ENCODE assay signal across 27 cellular contexts in the genomic region with DNA sequence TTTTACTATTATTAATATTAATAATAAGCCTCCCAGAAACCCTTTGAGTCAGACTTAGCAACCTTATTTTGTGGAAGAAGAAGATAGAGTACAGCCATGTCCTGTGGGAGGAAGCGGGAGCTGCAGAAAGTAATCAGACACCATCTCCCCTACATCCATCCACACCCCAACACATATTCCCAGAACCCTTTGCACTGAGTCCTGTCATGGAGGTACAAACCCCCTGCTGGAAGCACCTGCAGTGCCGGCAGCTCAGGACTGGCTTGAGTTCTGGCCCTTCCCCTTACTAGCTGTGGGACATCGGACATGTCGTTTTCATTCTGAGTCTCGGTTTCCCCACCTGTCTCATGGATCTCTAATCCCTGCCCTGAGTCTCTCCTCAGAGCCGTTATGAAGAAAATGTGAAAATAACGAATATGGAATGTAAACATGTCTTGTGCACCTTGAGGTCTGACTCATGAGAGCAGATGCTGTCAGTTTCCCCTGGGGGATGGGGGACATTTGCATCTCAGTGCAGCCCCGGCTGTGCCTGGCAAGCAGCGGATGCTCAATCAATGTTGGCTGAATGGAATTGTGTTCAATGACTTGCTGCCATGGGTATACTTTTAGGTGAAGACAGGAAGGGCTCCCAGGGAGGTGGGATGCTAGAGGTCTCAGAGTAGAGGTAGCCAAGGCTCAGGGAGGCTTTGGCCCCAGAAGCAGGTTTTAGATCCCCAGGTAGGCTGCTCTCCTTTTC. TPM values are rescaled to one million over a fixed set of nuclear protein-coding genes. Genes with fewer than 3 reads are reported as not detected.
DNase-seq lines count a peak whose midpoint lies in the region; ATAC-seq and TF ChIP-seq lines count a peak whose summit lies in the region.
"Had no signal": no experiment of that assay in that cellular context is flagged by ENCODE, and none has a peak within 500 bp of the region (broad histone marks: within the 10 kb centered on the region; RNA-seq: fewer than 3 reads in every experiment).

No MANE protein-coding gene starts in this region.

- no peaks in the 10 kb centered on the region for H3K36me3 ChIP-seq in OCI-LY3 (replicated peaks; ENCODE audit: low read depth, low read length)
- no peaks in the 10 kb centered on the region for H3K36me3 ChIP-seq in tibial artery
- H3K36me3 ChIP-seq: ascending aorta, transverse colon had no signal

- no peaks in the 10 kb centered on the region for H3K9me3 Mint-ChIP-seq in endothelial cell (ENCODE audit: unreplicated experiment)
- H3K9me3 Mint-ChIP-seq: central memory CD8-positive, alpha-beta T cell; dendritic cell treated with granulocyte-macrophage colony-stimulating factor and Interleukin-4, amounts not matched to agents 40 ng/mL and 50 ng/mL, for 4 days; naive thymus-derived CD8-positive, alpha-beta T cell; T-helper 1 cell treated with Interleukin-12 subunit alpha and Interleukin-12 subunit beta and Interleukin-4 antibody, amounts not matched to agents 30 μg/mL and 1 μg/mL, for 36 hours had no signal

- ATAC-seq in right cardiac atrium (no peak), HG03135 (IDR thresholded peaks at IDR 0.05; ENCODE audit: unreplicated experiment) (no peak), GM21717 (IDR thresholded peaks at IDR 0.05; ENCODE audit: unreplicated experiment) (no peak)
- ATAC-seq: A549; activated CD8-positive, alpha-beta T cell treated with anti-CD3 and anti-CD28 coated beads, Interleukin-2, amount 10 ng/mL, durations not matched to agents 7 days and 5 days; naive thymus-derived CD8-positive, alpha-beta T cell had no signal

- H3K9me3 ChIP-seq in right cardiac atrium (ENCODE audit: control insufficient read depth, low read length) (no peaks in the 10 kb centered on the region), OCI-LY3 (ENCODE audit: insufficient read depth, low read length) (no peaks in the 10 kb centered on the region), tibial artery (no peaks in the 10 kb centered on the region)
- H3K9me3 ChIP-seq: A549, ascending aorta, transverse colon had no signal

- peaks cover 52% of the 10 kb centered on the region for H3K27me3 Mint-ChIP-seq in endothelial cell (ENCODE audit: unreplicated experiment)
- H3K27me3 Mint-ChIP-seq: activated naive CD8-positive, alpha-beta T cell; central memory CD8-positive, alpha-beta T cell; naive thymus-derived CD8-positive, alpha-beta T cell had no signal

- H3K4me3 Mint-ChIP-seq in endothelial cell (ENCODE audit: unreplicated experiment) = peak overlapping the region; percentile 76
- H3K4me3 Mint-ChIP-seq: activated CD8-positive, alpha-beta T cell treated with anti-CD3 and anti-CD28 coated beads, Interleukin-2, amount 10 ng/mL, durations not matched to agents 7 days and 5 days; activated naive CD8-positive, alpha-beta T cell; central memory CD8-positive, alpha-beta T cell; dendritic cell treated with granulocyte-macrophage colony-stimulating factor and Interleukin-4, amounts not matched to agents 40 ng/mL and 50 ng/mL, for 4 days; T-helper 1 cell treated with Interleukin-12 subunit alpha and Interleukin-12 subunit beta and Interleukin-4 antibody, amounts not matched to agents 30 μg/mL and 1 μg/mL, for 36 hours had no signal

- H3K4me1 Mint-ChIP-seq in endothelial cell (ENCODE audit: unreplicated experiment) = peaks cover 18% of the 10 kb centered on the region
- H3K4me1 Mint-ChIP-seq: central memory CD8-positive, alpha-beta T cell; naive thymus-derived CD8-positive, alpha-beta T cell had no signal

- no peak overlapping the region for H3K27ac Mint-ChIP-seq in endothelial cell (ENCODE audit: unreplicated experiment)
- H3K27ac Mint-ChIP-seq: activated CD8-positive, alpha-beta T cell treated with anti-CD3 and anti-CD28 coated beads, Interleukin-2, amount 10 ng/mL, durations not matched to agents 7 days and 5 days; activated naive CD8-positive, alpha-beta T cell; dendritic cell treated with granulocyte-macrophage colony-stimulating factor and Interleukin-4, amounts not matched to agents 40 ng/mL and 50 ng/mL, for 4 days; T-helper 1 cell treated with Interleukin-12 subunit alpha and Interleukin-12 subunit beta and Interleukin-4 antibody, amounts not matched to agents 30 μg/mL and 1 μg/mL, for 36 hours had no signal

- H3K4me3 ChIP-seq in right cardiac atrium (ENCODE audit: low read length) (no peak overlapping the region), OCI-LY3 (ENCODE audit: low read length) (peak overlapping the region; percentile 52), tibial artery (no peak overlapping the region)
- H3K4me3 ChIP-seq: A549, ascending aorta, transverse colon had no signal

- TF ChIP-seq CTCF in OCI-LY3 (IDR thresholded peaks at IDR 0.05; ENCODE audit: low read depth, low read length) (0 out of 2 replicates have a peak, but pooled peaks have one; percentile 4), endothelial cell (IDR thresholded peaks at IDR 0.05; ENCODE audit: unreplicated experiment) (no peak), tibial artery (IDR thresholded peaks at IDR 0.05) (no peak)

- H3K79me2 ChIP-seq in OCI-LY3 (ENCODE audit: low read length) = no peaks in the 10 kb centered on the region

- intact Hi-C loops in right cardiac atrium (cut with DNase I) = no loop called here
- intact Hi-C loops in cardiac septum (cut with DNase I) = no loop called here
- intact Hi-C loops in tibial artery (cut with DNase I; ENCODE audit: low total_unique reads) = no loop called here

- WGBS in right cardiac atrium = 84% methylated on average over 9 of the region's 9 CpGs

- H3K9ac ChIP-seq in OCI-LY3 (ENCODE audit: low read length) = peak overlapping the region; percentile 28; the same call in 1 of the 2 replicates

- peak overlapping the region; percentile 83; the same call in 1 of the 2 replicates for H2AFZ ChIP-seq in OCI-LY3 (ENCODE audit: low read depth, low read length)

- H3K4me1 ChIP-seq in right cardiac atrium (ENCODE audit: control insufficient read depth, insufficient read depth, low read length) = no peaks in the 10 kb centered on the region
- peaks cover 28% of the 10 kb centered on the region for H3K4me1 ChIP-seq in OCI-LY3 (ENCODE audit: low read length)
- peaks cover 0 to 6% (median 0%) of the 10 kb centered on the region in 4 donors for H3K4me1 ChIP-seq in tibial artery
- H3K4me1 ChIP-seq: A549, ascending aorta had no signal

- no peaks in the 10 kb centered on the region for H4K20me1 ChIP-seq in OCI-LY3 (ENCODE audit: insufficient read depth, low read length)

- H3K27me3 ChIP-seq in right cardiac atrium (ENCODE audit: control insufficient read depth, insufficient read depth) (no peaks in the 10 kb centered on the region), OCI-LY3 (ENCODE audit: low read depth, low read length) (no peaks in the 10 kb centered on the region), tibial artery (no peaks in the 10 kb centered on the region)
- H3K27me3 ChIP-seq: ascending aorta, transverse colon had no signal

- peak overlapping the region; percentile 86 for H3K4me2 ChIP-seq in OCI-LY3 (ENCODE audit: low read length)
- H3K4me2 ChIP-seq: A549 had no signal

- peak in 2 of 3 donors; percentile 12 to 37 for DNase-seq in right cardiac atrium
- no peak for DNase-seq in cardiac septum (ENCODE audit: low spot score)
- no peak for DNase-seq in endothelial cell (ENCODE audit: low spot score)
- DNase-seq in tibial artery = no peak
- no peak for DNase-seq in stimulated activated naive CD4-positive, alpha-beta T cell (lab: John Stamatoyannopoulos, UW)
- DNase-seq: activated CD8-positive, alpha-beta T cell treated with anti-CD3 and anti-CD28 coated beads, Interleukin-2, amount 10 ng/mL, durations not matched to agents 7 days and 5 days; activated effector memory CD4-positive, alpha-beta T cell treated with Interleukin-2 at 50 U/mL for 16 hours; AML-193; GDM1; HCEC 1CT; hippocampal formation; KG1; midbrain; MM.1S; naive thymus-derived CD8-positive, alpha-beta T cell; NCI-H1436; RPMI8226; transverse colon had no signal

- no peak overlapping the region for H3K27ac ChIP-seq in right cardiac atrium (ENCODE audit: low read length)
- H3K27ac ChIP-seq in OCI-LY3 (ENCODE audit: low read length) = peak overlapping the region; percentile 59
- no peak overlapping the region for H3K27ac ChIP-seq in tibial artery
- H3K27ac ChIP-seq: A549, ascending aorta, transverse colon had no signal

- peaks cover 58% of the 10 kb centered on the region for H3K36me3 Mint-ChIP-seq in endothelial cell (ENCODE audit: low read depth, unreplicated experiment)
- H3K36me3 Mint-ChIP-seq: naive thymus-derived CD8-positive, alpha-beta T cell had no signal

RNA-seq across cellular contexts. Expression of gene TP53I11, which starts 45.4 kb away (rescaled TPM):
- total RNA-seq in right cardiac atrium = 100 to 1,000 TPM in 1 of 4 donors, 10 to 100 TPM in 3; 50.9 to 105 (median 83.1) TPM
- polyA plus RNA-seq in right cardiac atrium = 81.2 TPM
- total RNA-seq in cardiac septum = 38.4 TPM
- 149 TPM for total RNA-seq in endothelial cell (ENCODE audit: unreplicated experiment)

Comparison
In these comparisons a context has a peak if more than half of its experiments do, and no peak if none do; other contexts are left out.
1. DNase-seq: peak in right cardiac atrium (2 of 3); none in cardiac septum (single experiment), endothelial cell (single experiment), tibial artery (0 of 2) and stimulated activated naive CD4-positive, alpha-beta T cell (0 of 6).